In genomic region chr16:57347858-57348257, GRCh38 we compare ENCODE assay signal across 33 cellular contexts. TPM values are rescaled to one million over a fixed set of nuclear protein-coding genes. Genes with fewer than 3 reads are reported as not detected.
"Had no signal": no experiment of that assay in that cellular context is flagged by ENCODE, and none has a peak within 500 bp of the region (broad histone marks: within the 10 kb centered on the region; RNA-seq: fewer than 3 reads in every experiment).

No MANE protein-coding gene starts in this region.

- H3K4me1 ChIP-seq: colonic mucosa, esophagus squamous epithelium, left lung, neural progenitor cell, prostate gland, right atrium auricular region, suprapubic skin, transverse colon, upper lobe of right lung, uterus had no signal

- H2AFZ ChIP-seq: neural progenitor cell had no signal

- H3K36me3 ChIP-seq: colonic mucosa, esophagus squamous epithelium, heart right ventricle, left lung, neural progenitor cell, prostate gland, right atrium auricular region, suprapubic skin, transverse colon, upper lobe of right lung, uterus had no signal

- FAIRE-seq: islet of Langerhans had no signal

- H3K4me3 ChIP-seq: colonic mucosa, esophagus squamous epithelium, heart right ventricle, left lung, neural progenitor cell, prostate gland, right atrium auricular region, smooth muscle cell, suprapubic skin, transverse colon, upper lobe of right lung, uterus had no signal

- DNase-seq: colonic mucosa; dermis blood vessel endothelial cell; effector memory CD4-positive, alpha-beta T cell; esophagus squamous epithelium; foreskin melanocyte; glutamatergic neuron; heart right ventricle; hippocampal formation; left cardiac atrium; left lung; mesenchymal stem cell; naive thymus-derived CD4-positive, alpha-beta T cell; stimulated activated CD4-positive, alpha-beta T cell treated with anti-CD3 and anti-CD28 coated beads, Interleukin-12 subunit alpha, Interleukin-12 subunit beta, amount 100 ng/mL, for 4 hours; stimulated activated CD4-positive, alpha-beta T cell treated with anti-CD3 and anti-CD28 coated beads, Interleukin-1b, Interleukin-23, amount 100 ng/mL, for 48 hours; stimulated activated CD4-positive, alpha-beta T cell treated with anti-CD3 and anti-CD28 coated beads, Interleukin-4, amount 100 ng/mL, for 1 hour; stimulated activated CD8-positive, alpha-beta memory T cell treated with anti-CD3 and anti-CD28 coated beads, Interleukin-4, amount 100 ng/mL, for 48 hours; transverse colon; upper lobe of right lung; uterus had no signal

- H3K27ac ChIP-seq: colonic mucosa, esophagus squamous epithelium, heart right ventricle, left lung, neural progenitor cell, prostate gland, right atrium auricular region, suprapubic skin, transverse colon, upper lobe of right lung, uterus had no signal

- H3K27me3 ChIP-seq: colonic mucosa, left lung, right atrium auricular region, upper lobe of right lung, uterus had no signal

- H3K9ac ChIP-seq: neural progenitor cell had no signal

- H3K4me2 ChIP-seq: neural progenitor cell, smooth muscle cell had no signal

- ATAC-seq: heart right ventricle; left cardiac atrium; left lung; naive thymus-derived CD4-positive, alpha-beta T cell; sciatic nerve had no signal

- H3K9me3 ChIP-seq: colonic mucosa, esophagus squamous epithelium, left lung, prostate gland, right atrium auricular region, suprapubic skin, transverse colon, upper lobe of right lung, uterus had no signal

RNA-seq across cellular contexts. Expression of gene CCL22, which starts 10.7 kb away (rescaled TPM):
- total RNA-seq: dermis blood vessel endothelial cell, endothelial cell of umbilical vein, epithelial cell of proximal tubule, kidney epithelial cell, lung microvascular endothelial cell, mesothelial cell of epicardium, osteoblast, smooth muscle cell, uterus had no signal
- polyA plus RNA-seq: endothelial cell of umbilical vein; naive thymus-derived CD4-positive, alpha-beta T cell; smooth muscle cell had no signal

RNA-seq across cellular contexts. Expression of gene CX3CL1, which starts 24.4 kb away (rescaled TPM):
- total RNA-seq: naive thymus-derived CD4-positive, alpha-beta T cell; osteoblast had no signal
- polyA plus RNA-seq: naive thymus-derived CD4-positive, alpha-beta T cell had no signal

RNA-seq across cellular contexts. Expression of gene CCL17, which starts 56.7 kb away (rescaled TPM):
- total RNA-seq: colonic mucosa, dermis blood vessel endothelial cell, endothelial cell of umbilical vein, epithelial cell of proximal tubule, kidney epithelial cell, left cardiac atrium, lung microvascular endothelial cell, mesothelial cell of epicardium, mucosa of gallbladder, osteoblast, prostate gland, right atrium auricular region, sciatic nerve, smooth muscle cell, uterus had no signal
- polyA plus RNA-seq: endothelial cell of umbilical vein; naive thymus-derived CD4-positive, alpha-beta T cell; smooth muscle cell had no signal
